ENCODE assay signal across 1 cellular context in genomic region chr5:36552626-36553393, GRCh38.
TF ChIP-seq lines count a peak whose summit lies in the region.

No MANE protein-coding gene starts in this region.

TF ChIP-seq in H1, 55 proteins besides CTCF, POLR2A, EP300 and RAD21 (continued from another document):
- TF ChIP-seq CHD7 (IDR thresholded peaks at IDR 0.05; ENCODE audit: insufficient replicate concordance, low read length), result no peak
- TF ChIP-seq YY1 (IDR thresholded peaks at IDR 0.05; ENCODE audit: low read depth, low read length), result no peak
- TF ChIP-seq RBBP5 (IDR thresholded peaks at IDR 0.05; ENCODE audit: borderline replicate concordance, low read depth, low read length), result no peak
- 0 out of 2 replicates have a peak, but pooled peaks have one; percentile 28 for TF ChIP-seq TEAD4 (IDR thresholded peaks at IDR 0.05; ENCODE audit: low read depth, low read length)
- no peak for TF ChIP-seq NANOG (IDR thresholded peaks at IDR 0.05; ENCODE audit: insufficient read depth, low read depth, low read length, poor library complexity, severe bottlenecking)
- no peak for TF ChIP-seq GABPA (IDR thresholded peaks at IDR 0.05; ENCODE audit: borderline replicate concordance, insufficient read depth, low read length)
- peak; percentile 26; the same call in 1 of the 2 replicates for TF ChIP-seq JUND (IDR thresholded peaks at IDR 0.05; ENCODE audit: low read length)
- TF ChIP-seq SIRT6 (IDR thresholded peaks at IDR 0.05; ENCODE audit: low read length), result no peak
- no peak for TF ChIP-seq EGR1 (IDR thresholded peaks at IDR 0.05; ENCODE audit: borderline replicate concordance, low read depth, low read length)
